In the genomic region with DNA sequence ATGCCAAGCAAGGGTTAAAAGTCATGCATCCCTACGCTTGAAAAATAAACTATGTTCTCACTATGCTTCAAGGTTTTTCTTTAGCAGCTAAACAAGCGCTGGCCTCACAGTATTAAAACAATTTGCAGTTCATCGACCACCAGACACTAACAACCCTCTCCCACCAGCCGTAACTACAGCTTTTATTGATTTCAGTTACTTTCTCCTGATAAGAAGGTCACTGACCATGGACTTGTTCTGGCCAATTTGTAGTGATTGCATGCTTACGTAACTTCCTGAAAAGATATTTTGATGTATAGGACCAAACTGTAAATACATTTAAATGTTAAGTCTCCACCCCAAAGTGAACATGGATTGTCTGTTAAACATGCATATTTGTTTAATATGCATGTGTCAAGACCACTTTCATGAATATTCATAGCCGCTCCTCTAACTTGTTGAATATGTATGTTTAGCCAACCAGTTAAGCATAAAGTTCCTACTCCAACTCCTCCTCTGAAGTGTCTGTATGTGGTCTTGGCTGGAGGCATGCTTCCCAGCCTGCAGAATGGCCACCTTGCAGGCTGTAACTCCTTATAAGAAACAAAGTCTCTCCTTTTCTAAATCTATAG, we compare ENCODE assay signal across 3 cellular contexts.
TF ChIP-seq lines count a peak whose summit lies in the region.

No MANE protein-coding gene starts in this region.

TF ChIP-seq in GM23338, 12 proteins besides CTCF, POLR2A, EP300 and RAD21 (continued from another document and continues in another):
- TF ChIP-seq, protein P1, sequence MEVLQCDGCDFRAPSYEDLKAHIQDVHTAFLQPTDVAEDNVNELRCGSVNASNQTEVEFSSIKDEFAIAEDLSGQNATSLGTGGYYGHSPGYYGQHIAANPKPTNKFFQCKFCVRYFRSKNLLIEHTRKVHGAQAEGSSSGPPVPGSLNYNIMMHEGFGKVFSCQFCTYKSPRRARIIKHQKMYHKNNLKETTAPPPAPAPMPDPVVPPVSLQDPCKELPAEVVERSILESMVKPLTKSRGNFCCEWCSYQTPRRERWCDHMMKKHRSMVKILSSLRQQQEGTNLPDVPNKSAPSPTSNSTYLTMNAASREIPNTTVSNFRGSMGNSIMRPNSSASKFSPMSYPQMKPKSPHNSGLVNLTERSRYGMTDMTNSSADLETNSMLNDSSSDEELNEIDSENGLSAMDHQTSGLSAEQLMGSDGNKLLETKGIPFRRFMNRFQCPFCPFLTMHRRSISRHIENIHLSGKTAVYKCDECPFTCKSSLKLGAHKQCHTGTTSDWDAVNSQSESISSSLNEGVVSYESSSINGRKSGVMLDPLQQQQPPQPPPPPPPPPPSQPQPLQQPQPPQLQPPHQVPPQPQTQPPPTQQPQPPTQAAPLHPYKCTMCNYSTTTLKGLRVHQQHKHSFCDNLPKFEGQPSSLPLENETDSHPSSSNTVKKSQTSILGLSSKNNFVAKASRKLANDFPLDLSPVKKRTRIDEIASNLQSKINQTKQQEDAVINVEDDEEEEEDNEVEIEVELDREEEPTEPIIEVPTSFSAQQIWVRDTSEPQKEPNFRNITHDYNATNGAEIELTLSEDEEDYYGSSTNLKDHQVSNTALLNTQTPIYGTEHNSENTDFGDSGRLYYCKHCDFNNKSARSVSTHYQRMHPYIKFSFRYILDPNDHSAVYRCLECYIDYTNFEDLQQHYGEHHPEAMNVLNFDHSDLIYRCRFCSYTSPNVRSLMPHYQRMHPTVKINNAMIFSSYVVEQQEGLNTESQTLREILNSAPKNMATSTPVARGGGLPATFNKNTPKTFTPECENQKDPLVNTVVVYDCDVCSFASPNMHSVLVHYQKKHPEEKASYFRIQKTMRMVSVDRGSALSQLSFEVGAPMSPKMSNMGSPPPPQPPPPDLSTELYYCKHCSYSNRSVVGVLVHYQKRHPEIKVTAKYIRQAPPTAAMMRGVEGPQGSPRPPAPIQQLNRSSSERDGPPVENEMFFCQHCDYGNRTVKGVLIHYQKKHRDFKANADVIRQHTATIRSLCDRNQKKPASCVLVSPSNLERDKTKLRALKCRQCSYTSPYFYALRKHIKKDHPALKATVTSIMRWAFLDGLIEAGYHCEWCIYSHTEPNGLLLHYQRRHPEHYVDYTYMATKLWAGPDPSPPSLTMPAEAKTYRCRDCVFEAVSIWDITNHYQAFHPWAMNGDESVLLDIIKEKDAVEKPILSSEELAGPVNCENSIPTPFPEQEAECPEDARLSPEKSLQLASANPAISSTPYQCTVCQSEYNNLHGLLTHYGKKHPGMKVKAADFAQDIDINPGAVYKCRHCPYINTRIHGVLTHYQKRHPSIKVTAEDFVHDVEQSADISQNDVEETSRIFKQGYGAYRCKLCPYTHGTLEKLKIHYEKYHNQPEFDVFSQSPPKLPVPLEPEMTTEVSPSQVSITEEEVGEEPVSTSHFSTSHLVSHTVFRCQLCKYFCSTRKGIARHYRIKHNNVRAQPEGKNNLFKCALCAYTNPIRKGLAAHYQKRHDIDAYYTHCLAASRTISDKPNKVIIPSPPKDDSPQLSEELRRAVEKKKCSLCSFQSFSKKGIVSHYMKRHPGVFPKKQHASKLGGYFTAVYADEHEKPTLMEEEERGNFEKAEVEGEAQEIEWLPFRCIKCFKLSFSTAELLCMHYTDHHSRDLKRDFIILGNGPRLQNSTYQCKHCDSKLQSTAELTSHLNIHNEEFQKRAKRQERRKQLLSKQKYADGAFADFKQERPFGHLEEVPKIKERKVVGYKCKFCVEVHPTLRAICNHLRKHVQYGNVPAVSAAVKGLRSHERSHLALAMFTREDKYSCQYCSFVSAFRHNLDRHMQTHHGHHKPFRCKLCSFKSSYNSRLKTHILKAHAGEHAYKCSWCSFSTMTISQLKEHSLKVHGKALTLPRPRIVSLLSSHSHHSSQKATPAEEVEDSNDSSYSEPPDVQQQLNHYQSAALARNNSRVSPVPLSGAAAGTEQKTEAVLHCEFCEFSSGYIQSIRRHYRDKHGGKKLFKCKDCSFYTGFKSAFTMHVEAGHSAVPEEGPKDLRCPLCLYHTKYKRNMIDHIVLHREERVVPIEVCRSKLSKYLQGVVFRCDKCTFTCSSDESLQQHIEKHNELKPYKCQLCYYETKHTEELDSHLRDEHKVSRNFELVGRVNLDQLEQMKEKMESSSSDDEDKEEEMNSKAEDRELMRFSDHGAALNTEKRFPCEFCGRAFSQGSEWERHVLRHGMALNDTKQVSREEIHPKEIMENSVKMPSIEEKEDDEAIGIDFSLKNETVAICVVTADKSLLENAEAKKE (CRISPR knock-in tag; IDR thresholded peaks at IDR 0.05) = no peak
- TF ChIP-seq, protein P2, sequence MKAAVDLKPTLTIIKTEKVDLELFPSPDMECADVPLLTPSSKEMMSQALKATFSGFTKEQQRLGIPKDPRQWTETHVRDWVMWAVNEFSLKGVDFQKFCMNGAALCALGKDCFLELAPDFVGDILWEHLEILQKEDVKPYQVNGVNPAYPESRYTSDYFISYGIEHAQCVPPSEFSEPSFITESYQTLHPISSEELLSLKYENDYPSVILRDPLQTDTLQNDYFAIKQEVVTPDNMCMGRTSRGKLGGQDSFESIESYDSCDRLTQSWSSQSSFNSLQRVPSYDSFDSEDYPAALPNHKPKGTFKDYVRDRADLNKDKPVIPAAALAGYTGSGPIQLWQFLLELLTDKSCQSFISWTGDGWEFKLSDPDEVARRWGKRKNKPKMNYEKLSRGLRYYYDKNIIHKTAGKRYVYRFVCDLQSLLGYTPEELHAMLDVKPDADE (IDR thresholded peaks at IDR 0.05) = no peak

TF ChIP-seq in WTC11, 78 proteins besides CTCF, POLR2A, EP300 and RAD21 (continued from another document):
- TF ChIP-seq, protein P3, sequence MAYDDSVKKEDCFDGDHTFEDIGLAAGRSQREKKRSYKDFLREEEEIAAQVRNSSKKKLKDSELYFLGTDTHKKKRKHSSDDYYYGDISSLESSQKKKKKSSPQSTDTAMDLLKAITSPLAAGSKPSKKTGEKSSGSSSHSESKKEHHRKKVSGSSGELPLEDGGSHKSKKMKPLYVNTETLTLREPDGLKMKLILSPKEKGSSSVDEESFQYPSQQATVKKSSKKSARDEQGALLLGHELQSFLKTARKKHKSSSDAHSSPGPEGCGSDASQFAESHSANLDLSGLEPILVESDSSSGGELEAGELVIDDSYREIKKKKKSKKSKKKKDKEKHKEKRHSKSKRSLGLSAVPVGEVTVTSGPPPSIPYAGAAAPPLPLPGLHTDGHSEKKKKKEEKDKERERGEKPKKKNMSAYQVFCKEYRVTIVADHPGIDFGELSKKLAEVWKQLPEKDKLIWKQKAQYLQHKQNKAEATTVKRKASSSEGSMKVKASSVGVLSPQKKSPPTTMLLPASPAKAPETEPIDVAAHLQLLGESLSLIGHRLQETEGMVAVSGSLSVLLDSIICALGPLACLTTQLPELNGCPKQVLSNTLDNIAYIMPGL (CRISPR knock-in tag; IDR thresholded peaks at IDR 0.05) = no peak
- TF ChIP-seq NR2C2 (CRISPR knock-in tag; IDR thresholded peaks at IDR 0.05) = no peak
- TF ChIP-seq JUN (CRISPR knock-in tag; IDR thresholded peaks at IDR 0.05) = no peak
- TF ChIP-seq, protein P4, sequence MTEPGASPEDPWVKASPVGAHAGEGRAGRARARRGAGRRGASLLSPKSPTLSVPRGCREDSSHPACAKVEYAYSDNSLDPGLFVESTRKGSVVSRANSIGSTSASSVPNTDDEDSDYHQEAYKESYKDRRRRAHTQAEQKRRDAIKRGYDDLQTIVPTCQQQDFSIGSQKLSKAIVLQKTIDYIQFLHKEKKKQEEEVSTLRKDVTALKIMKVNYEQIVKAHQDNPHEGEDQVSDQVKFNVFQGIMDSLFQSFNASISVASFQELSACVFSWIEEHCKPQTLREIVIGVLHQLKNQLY (CRISPR knock-in tag; IDR thresholded peaks at IDR 0.05) = no peak
- TF ChIP-seq ZNF423 (CRISPR knock-in tag; IDR thresholded peaks at IDR 0.05) = no peak
- TF ChIP-seq, protein P5, sequence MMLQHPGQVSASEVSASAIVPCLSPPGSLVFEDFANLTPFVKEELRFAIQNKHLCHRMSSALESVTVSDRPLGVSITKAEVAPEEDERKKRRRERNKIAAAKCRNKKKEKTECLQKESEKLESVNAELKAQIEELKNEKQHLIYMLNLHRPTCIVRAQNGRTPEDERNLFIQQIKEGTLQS (CRISPR knock-in tag; conservative IDR thresholded peaks at IDR 0.05) = no peak
- TF ChIP-seq, protein P6, sequence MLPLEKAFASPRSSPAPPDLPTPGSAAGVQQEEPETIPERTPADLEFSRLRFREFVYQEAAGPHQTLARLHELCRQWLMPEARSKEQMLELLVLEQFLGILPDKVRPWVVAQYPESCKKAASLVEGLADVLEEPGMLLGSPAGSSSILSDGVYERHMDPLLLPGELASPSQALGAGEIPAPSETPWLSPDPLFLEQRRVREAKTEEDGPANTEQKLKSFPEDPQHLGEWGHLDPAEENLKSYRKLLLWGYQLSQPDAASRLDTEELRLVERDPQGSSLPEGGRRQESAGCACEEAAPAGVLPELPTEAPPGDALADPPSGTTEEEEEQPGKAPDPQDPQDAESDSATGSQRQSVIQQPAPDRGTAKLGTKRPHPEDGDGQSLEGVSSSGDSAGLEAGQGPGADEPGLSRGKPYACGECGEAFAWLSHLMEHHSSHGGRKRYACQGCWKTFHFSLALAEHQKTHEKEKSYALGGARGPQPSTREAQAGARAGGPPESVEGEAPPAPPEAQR (CRISPR knock-in tag; IDR thresholded peaks at IDR 0.05) = no peak
- TF ChIP-seq MXD4 (CRISPR knock-in tag; IDR thresholded peaks at IDR 0.05; ENCODE audit: borderline replicate concordance) = no peak
- TF ChIP-seq ELF4 (CRISPR knock-in tag; IDR thresholded peaks at IDR 0.05; ENCODE audit: low read depth) = no peak
- TF ChIP-seq, protein P7, sequence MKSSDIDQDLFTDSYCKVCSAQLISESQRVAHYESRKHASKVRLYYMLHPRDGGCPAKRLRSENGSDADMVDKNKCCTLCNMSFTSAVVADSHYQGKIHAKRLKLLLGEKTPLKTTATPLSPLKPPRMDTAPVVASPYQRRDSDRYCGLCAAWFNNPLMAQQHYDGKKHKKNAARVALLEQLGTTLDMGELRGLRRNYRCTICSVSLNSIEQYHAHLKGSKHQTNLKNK (CRISPR knock-in tag; IDR thresholded peaks at IDR 0.05) = no peak

TF ChIP-seq in SK-N-SH treated with all-trans-retinoic acid at 6 μM for 48 hours, 23 proteins besides CTCF, POLR2A, EP300 and RAD21 (continued from another document):
- TF ChIP-seq, protein P8, sequence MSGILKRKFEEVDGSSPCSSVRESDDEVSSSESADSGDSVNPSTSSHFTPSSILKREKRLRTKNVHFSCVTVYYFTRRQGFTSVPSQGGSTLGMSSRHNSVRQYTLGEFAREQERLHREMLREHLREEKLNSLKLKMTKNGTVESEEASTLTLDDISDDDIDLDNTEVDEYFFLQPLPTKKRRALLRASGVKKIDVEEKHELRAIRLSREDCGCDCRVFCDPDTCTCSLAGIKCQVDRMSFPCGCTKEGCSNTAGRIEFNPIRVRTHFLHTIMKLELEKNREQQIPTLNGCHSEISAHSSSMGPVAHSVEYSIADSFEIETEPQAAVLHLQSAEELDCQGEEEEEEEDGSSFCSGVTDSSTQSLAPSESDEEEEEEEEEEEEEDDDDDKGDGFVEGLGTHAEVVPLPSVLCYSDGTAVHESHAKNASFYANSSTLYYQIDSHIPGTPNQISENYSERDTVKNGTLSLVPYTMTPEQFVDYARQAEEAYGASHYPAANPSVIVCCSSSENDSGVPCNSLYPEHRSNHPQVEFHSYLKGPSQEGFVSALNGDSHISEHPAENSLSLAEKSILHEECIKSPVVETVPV (CRISPR knock-in tag; IDR thresholded peaks at IDR 0.05) = no peak
